Comparison of ENCODE assay signal across 1 cellular context in the genomic region with DNA sequence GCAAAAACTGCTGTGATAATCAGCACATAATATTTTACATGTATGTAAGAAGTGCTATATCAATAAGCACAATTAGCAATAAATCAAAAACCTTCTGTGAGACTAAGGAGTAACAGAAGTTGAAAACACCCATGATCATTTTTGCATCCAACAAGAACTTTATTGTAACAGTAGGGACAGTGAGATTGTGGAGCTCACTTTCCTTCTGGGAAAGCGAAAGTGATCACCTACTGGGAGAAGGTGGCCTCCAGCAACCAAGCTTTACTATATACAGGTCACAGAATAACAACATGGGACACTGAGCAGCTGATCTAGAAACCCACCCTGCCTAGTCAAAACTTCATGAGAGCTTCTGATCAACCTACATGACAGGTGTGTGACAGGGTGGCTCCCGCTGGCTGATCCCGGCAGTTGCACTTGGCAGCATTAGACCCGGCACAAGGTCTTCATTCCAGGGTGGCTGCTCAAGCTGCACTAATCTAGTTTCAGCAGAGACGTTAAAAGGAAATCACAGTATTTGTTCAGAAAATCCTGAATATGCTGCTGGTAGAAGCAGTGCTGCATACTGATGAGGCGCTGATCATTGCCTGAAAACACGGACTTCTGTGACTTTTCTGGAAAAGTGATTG.
TF ChIP-seq lines count a peak whose summit lies in the region.

No MANE protein-coding gene starts in this region.

TF ChIP-seq in GM23338, 12 proteins besides CTCF, POLR2A, EP300 and RAD21 (continued from another document):
- no peak for TF ChIP-seq EZH2phosphoT487 (IDR thresholded peaks at IDR 0.05; ENCODE audit: unreplicated experiment)
- TF ChIP-seq NANOG (IDR thresholded peaks at IDR 0.05; ENCODE audit: borderline replicate concordance): no peak
- TF ChIP-seq REST (IDR thresholded peaks at IDR 0.05; ENCODE audit: unreplicated experiment): no peak
- TF ChIP-seq ZNF114 (CRISPR knock-in tag; IDR thresholded peaks at IDR 0.05): no peak
- TF ChIP-seq CREB1 (CRISPR knock-in tag; IDR thresholded peaks at IDR 0.05; ENCODE audit: low read depth): no peak
